In genomic region chr11:96242191-96242845, GRCh38 we compare ENCODE assay signal across 8 cellular contexts.
DNase-seq lines count a peak whose midpoint lies in the region; ATAC-seq and TF ChIP-seq lines count a peak whose summit lies in the region.

No MANE protein-coding gene starts in this region.

- H3K4me1 Mint-ChIP-seq in natural killer cell treated with Interleukin-12 subunit alpha and Interleukin-12 subunit beta and Interleukin-15 and Interleukin-18, amount 100 ng/mL, for 72 hours (ENCODE audit: low read depth in 2 of 2), result peaks cover 31 to 43% of the 10 kb centered on the region in 2 donors

- peak overlapping the region; percentile 91 for H3K4me3 Mint-ChIP-seq in natural killer cell treated with Interleukin-12 subunit alpha and Interleukin-12 subunit beta and Interleukin-15 and Interleukin-18, amount 100 ng/mL, for 72 hours

- no peaks in the 10 kb centered on the region for H3K36me3 ChIP-seq in Loucy (ENCODE audit: insufficient read depth, low read length)
- H3K36me3 ChIP-seq in HAP-1 (replicated peaks), result no peaks in the 10 kb centered on the region

- H3K27me3 ChIP-seq in Loucy (ENCODE audit: insufficient read depth, low read length, poor library complexity, severe bottlenecking), result no peaks in the 10 kb centered on the region
- no peaks in the 10 kb centered on the region for H3K27me3 ChIP-seq in HAP-1 (ENCODE audit: low read depth)

- no peak for TF ChIP-seq CTCF in Loucy (conservative IDR thresholded peaks at IDR 0.05; ENCODE audit: low read length)

- peak overlapping the region; percentile 78 to 88 for H3K27ac Mint-ChIP-seq in natural killer cell treated with Interleukin-12 subunit alpha and Interleukin-12 subunit beta and Interleukin-15 and Interleukin-18, amount 100 ng/mL, for 72 hours

- no peaks in the 10 kb centered on the region for H3K79me2 ChIP-seq in Loucy (ENCODE audit: insufficient read depth, low read length)

- no peak overlapping the region for H3K9ac ChIP-seq in Loucy (ENCODE audit: low read depth, low read length, poor library complexity, severe bottlenecking)

- H3K27ac ChIP-seq in caudate nucleus (ENCODE audit: low read depth, low read length), result peak overlapping the region; percentile 83

- H3K27me3 Mint-ChIP-seq in natural killer cell treated with Interleukin-12 subunit alpha and Interleukin-12 subunit beta and Interleukin-15 and Interleukin-18, amount 100 ng/mL, for 72 hours, result no peaks in the 10 kb centered on the region

- H4K20me1 ChIP-seq in Loucy (ENCODE audit: insufficient read depth, low read length, poor library complexity, severe bottlenecking), result no peaks in the 10 kb centered on the region

- DNase-seq in AML-193 (lab: John Stamatoyannopoulos, UW), result peak; percentile 41 to 57
- DNase-seq in caudate nucleus (lab: John Stamatoyannopoulos, UW), result no peak
- no peak for DNase-seq in natural killer cell treated with Interleukin-12 subunit alpha and Interleukin-12 subunit beta and Interleukin-15 and Interleukin-18, amount 100 ng/mL, for 72 hours (ENCODE audit: low spot score)
- DNase-seq in central memory CD4-positive, alpha-beta T cell, result no peak
- DNase-seq in HAP-1 (ENCODE audit: low spot score in 2 of 2), result no peak

- H3K9me3 ChIP-seq in Loucy (ENCODE audit: insufficient read depth, low read depth, low read length) (no peaks in the 10 kb centered on the region), HAP-1 (no peaks in the 10 kb centered on the region)

- H3K4me2 ChIP-seq in Loucy (ENCODE audit: low read depth, low read length, poor library complexity, severe bottlenecking), result no peak overlapping the region

- no peak for ATAC-seq in natural killer cell treated with Interleukin-12 subunit alpha and Interleukin-12 subunit beta and Interleukin-15 and Interleukin-18, amount 100 ng/mL, for 72 hours
- ATAC-seq in HG02763 (IDR thresholded peaks at IDR 0.05; ENCODE audit: unreplicated experiment), result no peak
- ATAC-seq in GM21390 (IDR thresholded peaks at IDR 0.05; ENCODE audit: unreplicated experiment), result no peak

- H3K4me3 ChIP-seq in Loucy (ENCODE audit: low read length, poor library complexity, severe bottlenecking) (no peak overlapping the region), HAP-1 (no peak overlapping the region)

- H2AFZ ChIP-seq in Loucy (ENCODE audit: low read length), result peak overlapping the region; percentile 68; the same call in 1 of the 2 replicates

- no peaks in the 10 kb centered on the region for H3K36me3 Mint-ChIP-seq in natural killer cell treated with Interleukin-12 subunit alpha and Interleukin-12 subunit beta and Interleukin-15 and Interleukin-18, amount 100 ng/mL, for 72 hours

- H3K9me3 Mint-ChIP-seq in natural killer cell treated with Interleukin-12 subunit alpha and Interleukin-12 subunit beta and Interleukin-15 and Interleukin-18, amount 100 ng/mL, for 72 hours, result no peaks in the 10 kb centered on the region

- in situ Hi-C loops in HAP-1 (cut with MboI; ENCODE audit: low sequenced_read_pairs), result no loop called here

- no peaks in the 10 kb centered on the region for H3K9me2 ChIP-seq in Loucy (replicated peaks; ENCODE audit: low read depth, low read length)

- no peaks in the 10 kb centered on the region for H3F3A ChIP-seq in Loucy (ENCODE audit: low read depth)

- H3K4me1 ChIP-seq in Loucy (ENCODE audit: insufficient read depth, low read length, poor library complexity, severe bottlenecking) (peaks cover 30% of the 10 kb centered on the region), HAP-1 (peaks cover 50% of the 10 kb centered on the region)

Comparison
In these comparisons a context has a peak if more than half of its experiments do, and no peak if none do; other contexts are left out.
1. DNase-seq: peak in AML-193 (2 of 2); none in caudate nucleus (0 of 61), natural killer cell treated with Interleukin-12 subunit alpha and Interleukin-12 subunit beta and Interleukin-15 and Interleukin-18, amount 100 ng/mL, for 72 hours (single experiment), central memory CD4-positive, alpha-beta T cell (single experiment) and HAP-1 (0 of 2).